ENCODE assay signal across 1 cellular context in the genomic region with DNA sequence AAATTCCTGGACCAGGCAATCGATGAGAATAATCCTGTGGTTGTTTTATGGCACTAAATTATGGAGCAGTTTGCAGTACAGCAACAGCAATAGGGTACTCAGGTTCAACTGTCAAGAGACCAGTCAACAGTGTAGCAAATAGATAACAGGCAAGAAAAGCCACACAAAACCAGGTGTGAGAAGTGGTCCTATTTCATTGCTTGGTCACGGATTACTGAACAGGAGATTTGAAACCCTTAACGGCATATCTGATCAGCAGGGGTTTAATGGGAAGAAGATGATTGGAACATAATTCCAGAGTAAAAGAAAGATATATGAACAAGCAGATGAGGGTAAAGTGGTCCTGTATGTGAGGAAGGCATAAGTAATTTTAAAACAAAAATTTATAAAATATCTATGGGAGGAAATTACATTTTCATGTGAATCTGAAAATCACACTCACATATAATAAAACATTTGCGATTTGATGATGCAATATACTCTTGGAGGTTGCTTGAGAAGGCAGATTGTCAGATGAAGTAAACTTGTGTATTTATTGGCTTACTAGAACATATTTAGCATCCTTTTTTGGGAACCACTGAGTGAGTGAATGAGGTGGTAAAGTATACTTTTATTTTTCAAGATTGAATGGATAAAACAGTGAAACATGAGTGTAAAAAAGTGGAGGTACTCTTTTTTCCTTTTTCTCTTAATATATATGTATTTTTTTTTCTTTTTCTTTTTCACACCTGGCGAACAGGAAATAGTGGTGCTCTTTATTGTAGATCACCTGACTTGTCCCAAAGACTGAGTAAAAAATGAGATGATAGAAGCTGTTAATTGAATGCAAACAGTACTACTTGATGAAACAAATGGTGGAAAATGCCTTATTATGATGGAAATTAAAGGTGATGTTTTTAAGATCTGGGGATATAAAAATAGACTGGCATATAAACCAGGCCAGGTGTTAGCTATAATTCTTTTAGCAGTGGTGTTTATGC.
TF ChIP-seq lines count a peak whose summit lies in the region.

No MANE protein-coding gene starts in this region.

TF ChIP-seq in GM12878, 131 proteins besides CTCF, POLR2A, EP300 and RAD21:
- TF ChIP-seq ZNF24 (IDR thresholded peaks at IDR 0.05): no peak
- no peak for TF ChIP-seq SMAD5 (IDR thresholded peaks at IDR 0.05; ENCODE audit: low read depth)
- TF ChIP-seq, protein P1, sequence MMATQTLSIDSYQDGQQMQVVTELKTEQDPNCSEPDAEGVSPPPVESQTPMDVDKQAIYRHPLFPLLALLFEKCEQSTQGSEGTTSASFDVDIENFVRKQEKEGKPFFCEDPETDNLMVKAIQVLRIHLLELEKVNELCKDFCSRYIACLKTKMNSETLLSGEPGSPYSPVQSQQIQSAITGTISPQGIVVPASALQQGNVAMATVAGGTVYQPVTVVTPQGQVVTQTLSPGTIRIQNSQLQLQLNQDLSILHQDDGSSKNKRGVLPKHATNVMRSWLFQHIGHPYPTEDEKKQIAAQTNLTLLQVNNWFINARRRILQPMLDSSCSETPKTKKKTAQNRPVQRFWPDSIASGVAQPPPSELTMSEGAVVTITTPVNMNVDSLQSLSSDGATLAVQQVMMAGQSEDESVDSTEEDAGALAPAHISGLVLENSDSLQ (IDR thresholded peaks at IDR 0.05): no peak
TF ChIP-seq in GM12878: peak in this region for 0.
